Comparison of ENCODE assay signal across 17 cellular contexts in the genomic region with DNA sequence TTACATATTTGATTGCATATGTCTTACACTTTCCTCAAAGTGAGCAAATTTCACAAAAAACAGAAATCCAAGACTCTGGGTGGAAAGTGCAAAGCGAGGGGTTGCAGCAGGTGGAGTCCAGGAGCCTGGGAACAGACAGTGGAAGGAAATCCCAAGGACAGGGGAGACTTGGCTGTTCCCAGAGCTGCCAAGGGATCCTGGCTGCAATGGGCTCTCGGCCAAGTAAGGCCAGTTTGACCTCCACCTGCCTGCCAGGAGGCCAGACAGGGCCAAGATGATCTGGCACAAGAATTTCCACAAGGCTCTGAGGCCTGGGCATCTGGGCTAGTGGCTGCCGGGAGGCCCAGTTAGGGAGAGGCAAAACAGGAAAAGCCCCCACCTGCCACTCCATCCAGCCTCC. TPM values are rescaled to one million over a fixed set of nuclear protein-coding genes. Genes with fewer than 3 reads are reported as not detected.
DNase-seq lines count a peak whose midpoint lies in the region; TF ChIP-seq lines count a peak whose summit lies in the region.
"Had no signal": no experiment of that assay in that cellular context is flagged by ENCODE, and none has a peak within 500 bp of the region (broad histone marks: within the 10 kb centered on the region; RNA-seq: fewer than 3 reads in every experiment).

No MANE protein-coding gene starts in this region.

- no peaks in the 10 kb centered on the region for H3K36me3 Mint-ChIP-seq in type B pancreatic cell
- H3K36me3 Mint-ChIP-seq: natural killer cell treated with Interleukin-12 subunit alpha and Interleukin-12 subunit beta and Interleukin-15 and Interleukin-18, amount 100 ng/mL, for 72 hours had no signal

- TF ChIP-seq CTCF in LNCaP clone FGC (IDR thresholded peaks at IDR 0.05; ENCODE audit: control insufficient read depth, extremely low read depth, insufficient read depth) (no peak), hepatocyte (IDR thresholded peaks at IDR 0.05; ENCODE audit: poor library complexity) (no peak), type B pancreatic cell (conservative IDR thresholded peaks at IDR 0.05) (no peak)

- H3K27me3 ChIP-seq in layer of hippocampus (ENCODE audit: control insufficient read depth, insufficient read depth, low read length) = no peaks in the 10 kb centered on the region
- no peaks in the 10 kb centered on the region for H3K27me3 ChIP-seq in hepatocyte
- H3K27me3 ChIP-seq: colonic mucosa had no signal

- H3K4me1 Mint-ChIP-seq in type B pancreatic cell (ENCODE audit: unreplicated experiment) = peaks cover 16% of the 10 kb centered on the region

- no peaks in the 10 kb centered on the region for H3K36me3 ChIP-seq in hepatocyte (replicated peaks; ENCODE audit: insufficient read depth, low read depth)
- H3K36me3 ChIP-seq: colonic mucosa had no signal

- H3K27me3 Mint-ChIP-seq in type B pancreatic cell = no peaks in the 10 kb centered on the region
- H3K27me3 Mint-ChIP-seq: natural killer cell treated with Interleukin-12 subunit alpha and Interleukin-12 subunit beta and Interleukin-15 and Interleukin-18, amount 100 ng/mL, for 72 hours had no signal

- H3K4me3 ChIP-seq in LNCaP clone FGC (ENCODE audit: low read depth, low read length) (no peak overlapping the region), hepatocyte (no peak overlapping the region)
- H3K4me3 ChIP-seq: colonic mucosa had no signal

- peak overlapping the region; percentile 90 for H3K27ac ChIP-seq in layer of hippocampus (ENCODE audit: low read depth, low read length)
- H3K27ac ChIP-seq in temporal lobe (ENCODE audit: low read depth, low read length) = peak overlapping the region; percentile 83
- H3K27ac ChIP-seq in hepatocyte = no peak overlapping the region
- H3K27ac ChIP-seq: colonic mucosa had no signal

- no peaks in the 10 kb centered on the region for H3K9me3 ChIP-seq in hepatocyte (ENCODE audit: low read depth)
- H3K9me3 ChIP-seq: colonic mucosa had no signal

- H3K79me2 ChIP-seq in hepatocyte = peaks cover 32% of the 10 kb centered on the region

- H3K9me3 Mint-ChIP-seq in type B pancreatic cell = no peaks in the 10 kb centered on the region
- H3K9me3 Mint-ChIP-seq: natural killer cell treated with Interleukin-12 subunit alpha and Interleukin-12 subunit beta and Interleukin-15 and Interleukin-18, amount 100 ng/mL, for 72 hours had no signal

- WGBS in hepatocyte (ENCODE audit: low lambda C conversion rate, missing lambda C conversion rate) = 88% methylated on average over 3 of the region's 3 CpGs

- no peak overlapping the region for H3K27ac Mint-ChIP-seq in type B pancreatic cell
- H3K27ac Mint-ChIP-seq: natural killer cell treated with Interleukin-12 subunit alpha and Interleukin-12 subunit beta and Interleukin-15 and Interleukin-18, amount 100 ng/mL, for 72 hours had no signal

- no peak overlapping the region for H3K4me2 ChIP-seq in hepatocyte

- no peak overlapping the region for H2AFZ ChIP-seq in hepatocyte

- peaks cover 17% of the 10 kb centered on the region for H3K4me1 ChIP-seq in hepatocyte (ENCODE audit: insufficient read depth)
- H3K4me1 ChIP-seq: colonic mucosa had no signal

- H3K4me3 Mint-ChIP-seq in type B pancreatic cell = no peak overlapping the region
- H3K4me3 Mint-ChIP-seq: natural killer cell treated with Interleukin-12 subunit alpha and Interleukin-12 subunit beta and Interleukin-15 and Interleukin-18, amount 100 ng/mL, for 72 hours had no signal

- no peaks in the 10 kb centered on the region for H3K9me2 ChIP-seq in hepatocyte (replicated peaks; ENCODE audit: insufficient read depth)

- no peaks in the 10 kb centered on the region for H4K20me1 ChIP-seq in hepatocyte (ENCODE audit: insufficient read depth, poor library complexity, severe bottlenecking)

- peak; percentile 62 for DNase-seq in LNCaP clone FGC (ENCODE audit: low read depth)
- DNase-seq in cerebellum (ENCODE audit: low spot score) = peak; percentile 78
- DNase-seq in hepatocyte (ENCODE audit: low spot score) = no peak
- DNase-seq in activated CD8-positive, alpha-beta memory T cell treated with anti-CD3 and anti-CD28 coated beads for 24 hours = no peak
- no peak for DNase-seq in type B pancreatic cell (ENCODE audit: extremely low spot score, unreplicated experiment)
- DNase-seq: activated effector memory CD4-positive, alpha-beta T cell treated with Interleukin-2 at 50 U/mL for 16 hours; amniotic stem cell; colonic mucosa; glutamatergic neuron; mesendoderm; NCI-H1694 treated with DMSO at 0.1 percent for 48 hours; NCI-H446 treated with DMSO at 0.1 percent for 48 hours; stimulated activated CD4-positive, alpha-beta T cell treated with anti-CD3 and anti-CD28 coated beads, Interleukin-15, amount 100 ng/mL, for 24 hours; stimulated activated naive CD4-positive, alpha-beta T cell had no signal

RNA-seq across cellular contexts. Expression of a gene that starts 16.6 kb away (rescaled TPM):
- total RNA-seq in cerebellum (11.4 TPM), temporal lobe (12.5 TPM), hepatocyte (50.4 and 51.5 TPM in 2 replicates), type B pancreatic cell (ENCODE audit: low replicate concordance) (23.4 and 27.7 TPM in 2 replicates)
- 68.1 and 90.0 TPM in 2 replicates for polyA plus RNA-seq in hepatocyte

Comparison
In these comparisons a context has a peak if more than half of its experiments do, and no peak if none do; other contexts are left out.
1. DNase-seq: peak in LNCaP clone FGC (single experiment) and cerebellum (single experiment); none in hepatocyte (single experiment), activated CD8-positive, alpha-beta memory T cell treated with anti-CD3 and anti-CD28 coated beads for 24 hours (single experiment) and type B pancreatic cell (single experiment).